8 cellular contexts compared by ENCODE assay signal in the genomic region with DNA sequence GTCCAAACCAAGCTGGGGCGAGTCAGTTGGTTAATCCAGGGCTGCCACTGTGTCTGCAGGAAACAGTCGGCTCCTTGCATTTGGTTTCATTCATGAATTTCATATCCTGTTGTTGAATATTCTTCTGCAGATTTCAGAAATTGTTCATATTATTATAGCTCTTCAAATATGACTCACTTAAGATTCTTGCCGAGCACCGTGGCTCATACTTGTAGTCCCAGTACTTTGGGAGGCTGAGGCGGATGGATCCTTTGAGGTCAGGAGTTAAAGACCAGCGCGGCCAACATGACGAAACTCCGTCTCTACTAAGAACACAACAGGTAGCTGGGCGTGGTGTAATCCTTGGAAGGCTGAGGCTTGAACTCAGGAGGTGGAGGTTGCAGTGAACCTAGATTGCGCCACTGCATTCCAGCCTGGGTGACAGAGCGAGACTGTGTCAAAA. TPM values are rescaled to one million over a fixed set of nuclear protein-coding genes. Genes with fewer than 3 reads are reported as not detected.
DNase-seq lines count a peak whose midpoint lies in the region; ATAC-seq, FAIRE-seq and TF ChIP-seq lines count a peak whose summit lies in the region.

No MANE protein-coding gene starts in this region.

- no peaks in the 10 kb centered on the region for H3K9me3 ChIP-seq in CD4-positive, alpha-beta memory T cell (ENCODE audit: control insufficient read depth in 1 of 2, low read length in 2 of 2)
- no peaks in the 10 kb centered on the region for H3K9me3 ChIP-seq in breast epithelium

- TF ChIP-seq CTCF in breast epithelium (IDR thresholded peaks at IDR 0.05) (no peak), D721Med (IDR thresholded peaks at IDR 0.05; ENCODE audit: insufficient read depth, missing control alignments) (no peak), GM10248 (IDR thresholded peaks at IDR 0.05; ENCODE audit: control extremely low read depth, extremely low read depth, low read depth, missing control alignments) (no peak)

- no peaks in the 10 kb centered on the region for H3K27me3 Mint-ChIP-seq in CD4-positive, alpha-beta memory T cell

- peaks cover 48 to 79% (median 59%) of the 10 kb centered on the region in 4 donors for H3K4me1 Mint-ChIP-seq in CD4-positive, alpha-beta memory T cell

- H3K36me3 ChIP-seq in CD4-positive, alpha-beta memory T cell (ENCODE audit: insufficient read depth, low read length): no peaks in the 10 kb centered on the region
- H3K36me3 ChIP-seq in breast epithelium: no peaks in the 10 kb centered on the region

- no peak overlapping the region for H3K27ac ChIP-seq in CD4-positive, alpha-beta memory T cell (ENCODE audit: low read depth, low read length)
- peak overlapping the region; percentile 81 to 89 for H3K27ac ChIP-seq in breast epithelium

- FAIRE-seq in D721Med (lab: Jason Lieb, UNC): no peak

- peaks cover 27 to 34% of the 10 kb centered on the region in 2 donors for H3K36me3 Mint-ChIP-seq in CD4-positive, alpha-beta memory T cell

- peak overlapping the region in 6 of 8 donors; percentile 14 to 82 (median 61) for H3K4me3 Mint-ChIP-seq in CD4-positive, alpha-beta memory T cell

- H3K27ac Mint-ChIP-seq in CD4-positive, alpha-beta memory T cell: peak overlapping the region in 4 of 7 donors; percentile 8 to 75 (median 48)

- DNase-seq in CD4-positive, alpha-beta memory T cell: no peak
- DNase-seq in M059J (ENCODE audit: low read depth) (peak; percentile 73), breast epithelium (ENCODE audit: low spot score in 2 of 2) (peak in 1 of 2 donors; percentile 91), myocyte (ENCODE audit: low read depth) (peak; percentile 72), NCI-H524 (lab: John Stamatoyannopoulos, UW) (no peak), D721Med (ENCODE audit: insufficient read length, low spot score) (no peak), GM10248 (ENCODE audit: extremely low spot score) (no peak)

- no peaks in the 10 kb centered on the region for H3K9me3 Mint-ChIP-seq in CD4-positive, alpha-beta memory T cell

- no peak for ATAC-seq in HG03196 (IDR thresholded peaks at IDR 0.05; ENCODE audit: unreplicated experiment)

- H3K27me3 ChIP-seq in CD4-positive, alpha-beta memory T cell (ENCODE audit: insufficient read depth, low read length): no peaks in the 10 kb centered on the region
- no peaks in the 10 kb centered on the region for H3K27me3 ChIP-seq in breast epithelium

- no peak overlapping the region for H3K4me3 ChIP-seq in CD4-positive, alpha-beta memory T cell (ENCODE audit: low read length in 2 of 2)
- peak overlapping the region in 2 of 3 donors; percentile 20 to 26 for H3K4me3 ChIP-seq in breast epithelium

- intact Hi-C loops in CD4-positive, alpha-beta memory T cell (cut with micrococcal nuclease): no loop called here
- intact Hi-C loops in breast epithelium (cut with DNase I; ENCODE audit: low total_unique reads): no loop called here

- CTCF ChIA-PET in CD4-positive, alpha-beta memory T cell (lab: Charles Lee; ENCODE audit: partially characterized antibody): interaction anchor here (1.3 kb wide), 1 partner anchor 10 kb away, joined by 5 read pairs; no protein-coding TSS in a partner anchor
- CTCF ChIA-PET in GM10248 (lab: Yijun Ruan, JAX): interaction anchor here (1.3 to 1.7 kb wide), 3 partner anchors 10 to 21 kb away, joined by 4 to 5 read pairs (median 4); no protein-coding TSS in a partner anchor

- POLR2A ChIA-PET in CD4-positive, alpha-beta memory T cell (lab: Charles Lee; ENCODE audit: partially characterized antibody): interaction anchor here (0.6 to 1.3 kb wide), 3 partner anchors 9 to 35 kb away, joined by 3 to 6 read pairs (median 3); no protein-coding TSS in a partner anchor
- POLR2A ChIA-PET in GM10248 (lab: Yijun Ruan, JAX): interaction anchor here (1.1 kb wide), 1 partner anchor 81 kb away, joined by 5 read pairs; a partner anchor contains a TSS

- no peak for TF ChIP-seq POLR2A in breast epithelium (IDR thresholded peaks at IDR 0.05)

- peaks cover 63% of the 10 kb centered on the region for H3K4me1 ChIP-seq in CD4-positive, alpha-beta memory T cell (ENCODE audit: insufficient read depth, low read length)
- H3K4me1 ChIP-seq in breast epithelium: peaks cover 0 to 7% of the 10 kb centered on the region in 2 donors

RNA-seq across cellular contexts. Expression of a gene that starts 24.0 kb away (rescaled TPM):
- 10 to 100 TPM; 83.2 to 83.6 TPM for total RNA-seq in CD4-positive, alpha-beta memory T cell
- 10 to 100 TPM; 62.4 to 63.1 TPM for polyA plus RNA-seq in CD4-positive, alpha-beta memory T cell
- 104 and 158 TPM in 2 replicates for total RNA-seq in M059J (2014; rRNA removed; shearing (Covaris generic))
- total RNA-seq in breast epithelium (10 to 100 TPM; 16.0 to 37.0 (median 32.9) TPM), myocyte (20.2 and 26.2 TPM in 2 replicates)
- polyA plus RNA-seq in myocyte (2012): 82.5 TPM

Comparison
In these comparisons a context has a peak if more than half of its experiments do, and no peak if none do; other contexts are left out.
1. DNase-seq: peak in M059J (single experiment) and myocyte (single experiment); none in CD4-positive, alpha-beta memory T cell (0 of 5), NCI-H524 (0 of 2), D721Med (single experiment) and GM10248 (single experiment).
2. H3K4me3 ChIP-seq: peak in breast epithelium (2 of 3); none in CD4-positive, alpha-beta memory T cell (0 of 2).